ENCODE assay signal across 8 cellular contexts in the genomic region with DNA sequence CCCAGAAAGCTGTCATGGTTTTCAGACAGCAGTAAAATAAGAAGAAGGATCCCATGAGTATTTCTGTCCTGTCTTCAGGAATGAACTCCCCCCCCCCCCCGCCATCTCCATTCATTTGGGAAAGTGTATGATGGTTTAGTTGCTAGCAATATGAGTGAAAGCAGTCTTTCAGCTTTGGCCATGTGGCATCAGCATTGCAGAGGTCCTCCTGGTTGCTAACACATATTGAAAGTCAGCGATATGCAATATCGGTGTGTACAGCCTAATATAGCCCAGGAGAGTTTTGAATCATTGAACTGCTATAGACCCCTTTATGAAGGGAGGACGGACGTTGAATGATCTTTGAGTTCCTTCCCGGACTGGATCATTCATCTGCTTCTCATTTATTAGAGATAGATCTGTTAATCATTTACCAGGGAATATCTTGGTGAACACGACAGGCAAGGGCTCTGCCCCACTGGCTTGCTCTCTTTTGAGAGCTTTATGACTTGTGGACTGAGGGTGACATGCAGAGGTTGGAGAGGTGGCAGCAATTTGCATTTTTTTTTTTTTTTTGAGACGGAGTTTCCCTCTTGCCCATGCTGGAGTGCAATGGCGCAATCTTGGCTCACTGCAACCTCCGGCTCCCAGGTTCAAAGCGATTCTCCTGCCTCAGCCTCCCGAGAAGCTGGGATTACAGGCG. TPM values are rescaled to one million over a fixed set of nuclear protein-coding genes. Genes with fewer than 3 reads are reported as not detected.
DNase-seq lines count a peak whose midpoint lies in the region; ATAC-seq and TF ChIP-seq lines count a peak whose summit lies in the region.

No MANE protein-coding gene starts in this region.

- ATAC-seq in HG02970 (IDR thresholded peaks at IDR 0.05; ENCODE audit: low FRiP score, unreplicated experiment) (no peak), esophagus mucosa (no peak)

- H3K9me3 ChIP-seq in AG04450 (ENCODE audit: control insufficient read depth, insufficient read depth, low read length), result peaks cover 16% of the 10 kb centered on the region
- H3K9me3 ChIP-seq in HUES48 (ENCODE audit: control insufficient read depth, insufficient read depth, low read length), result peaks cover 8% of the 10 kb centered on the region; the same call in 1 of the 2 replicates
- no peaks in the 10 kb centered on the region for H3K9me3 ChIP-seq in muscle layer of duodenum (ENCODE audit: control insufficient read depth in 1 of 2, low read length in 2 of 2)

- DNase-seq in AG04450 (ENCODE audit: low read depth, low spot score), result no peak
- DNase-seq in brain microvascular endothelial cell, result no peak
- no peak for DNase-seq in effector CD4-positive, alpha-beta T cell
- DNase-seq in NOMO-1 treated with DMSO at 0.1 percent for 48 hours (lab: John Stamatoyannopoulos, UW; ENCODE audit: unreplicated experiment), result no peak

- TF ChIP-seq CTCF in AG04450 (IDR thresholded peaks at IDR 0.05; ENCODE audit: low read depth, low read length), result no peak
- TF ChIP-seq CTCF in brain microvascular endothelial cell (IDR thresholded peaks at IDR 0.05; ENCODE audit: low read depth, low read length, missing control alignments), result no peak

- H3K27ac ChIP-seq in AG04450 (ENCODE audit: low read depth, low read length) (no peak overlapping the region), HUES48 (ENCODE audit: low read depth, low read length) (no peak overlapping the region), brain microvascular endothelial cell (no peak overlapping the region), muscle layer of duodenum (ENCODE audit: low read length) (peak overlapping the region; percentile 69)

- no peak overlapping the region for H3K9ac ChIP-seq in HUES48 (ENCODE audit: low read depth, low read length)

- H3K36me3 ChIP-seq in HUES48 (ENCODE audit: control insufficient read depth, insufficient read depth, low read length), result peaks cover 23% of the 10 kb centered on the region
- H3K36me3 ChIP-seq in brain microvascular endothelial cell (replicated peaks), result peaks cover 7% of the 10 kb centered on the region
- H3K36me3 ChIP-seq in muscle layer of duodenum (ENCODE audit: control insufficient read depth in 1 of 2, insufficient read depth in 2 of 2, low read length in 2 of 2), result peaks cover 8 to 15% of the 10 kb centered on the region in 2 donors

- in situ Hi-C loops in brain microvascular endothelial cell (cut with HindIII; ENCODE audit: low pct_ligation_motif_present, low sequenced_read_pairs), result no loop called here

- H3K4me3 ChIP-seq in AG04450 (ENCODE audit: low read depth, low read length) (peak overlapping the region; percentile 97), HUES48 (ENCODE audit: low read depth, low read length) (peak overlapping the region; percentile 90), brain microvascular endothelial cell (ENCODE audit: low read depth, low read length) (peak overlapping the region; percentile 95), muscle layer of duodenum (ENCODE audit: low read depth in 1 of 2, low read length in 2 of 2) (peak overlapping the region; percentile 88 to 94)

- peaks cover 7% of the 10 kb centered on the region; the same call in 1 of the 2 replicates for H3K4me1 ChIP-seq in HUES48 (ENCODE audit: control insufficient read depth, insufficient read depth, low read length)
- H3K4me1 ChIP-seq in muscle layer of duodenum (ENCODE audit: control insufficient read depth in 1 of 2, insufficient read depth in 2 of 2, low read length in 2 of 2), result peaks cover 0 to 28% of the 10 kb centered on the region in 2 donors

- CTCF ChIA-PET in AG04450 (lab: Charles Lee), result interaction anchor here (0.6 kb wide), 1 partner anchor 181 kb away, joined by 3 read pairs; no protein-coding TSS in a partner anchor

- H3K27me3 ChIP-seq in AG04450 (ENCODE audit: control insufficient read depth, insufficient read depth, low read length) (no peaks in the 10 kb centered on the region), HUES48 (ENCODE audit: control insufficient read depth, insufficient read depth, low read length) (no peaks in the 10 kb centered on the region), brain microvascular endothelial cell (replicated peaks) (no peaks in the 10 kb centered on the region), muscle layer of duodenum (ENCODE audit: low read depth, low read length) (no peaks in the 10 kb centered on the region)

- POLR2A ChIA-PET in AG04450 (lab: Yijun Ruan, JAX), result interaction anchor here (0.5 to 1.0 kb wide), 4 partner anchors 11 to 47 kb away, joined by 3 to 8 read pairs (median 5); no protein-coding TSS in a partner anchor

RNA-seq across cellular contexts. Expression of gene DEF8, which starts 25.2 kb away (rescaled TPM):
- polyA plus RNA-seq in AG04450 (2011; rRNA removed), result 77.1 and 96.4 TPM in 2 replicates
- 41.0 and 47.8 TPM in 2 replicates for polyA minus RNA-seq in AG04450 (2011; rRNA and poly(A)+ RNA removed)
- total RNA-seq in esophagus mucosa, result 29.9 TPM

RNA-seq across cellular contexts. Expression of gene DBNDD1, which starts 45.5 kb away (rescaled TPM):
- 9.2 and 12.5 TPM in 2 replicates for polyA plus RNA-seq in AG04450 (2011; rRNA removed)
- polyA minus RNA-seq in AG04450 (2011; rRNA and poly(A)+ RNA removed), result 5.8 and 7.2 TPM in 2 replicates
- total RNA-seq in esophagus mucosa, result 13.9 TPM

RNA-seq across cellular contexts. Expression of gene TUBB3, which starts 50.7 kb away (rescaled TPM):
- polyA plus RNA-seq in AG04450 (2011; rRNA removed), result 129 and 173 TPM in 2 replicates
- 148 and 235 TPM in 2 replicates for polyA minus RNA-seq in AG04450 (2011; rRNA and poly(A)+ RNA removed)
- total RNA-seq in esophagus mucosa, result 22.0 TPM

RNA-seq across cellular contexts. Expression of gene MC1R, which starts 55.1 kb away (rescaled TPM):
- polyA plus RNA-seq in AG04450 (2011; rRNA removed), result 3.9 and 4.8 TPM in 2 replicates
- polyA minus RNA-seq in AG04450 (2011; rRNA and poly(A)+ RNA removed), result 3.9 and 4.7 TPM in 2 replicates
- 1.6 TPM for total RNA-seq in esophagus mucosa
